In genomic region chr7:105493928-105494325, GRCh38 we compare ENCODE assay signal across 13 cellular contexts. TPM values are rescaled to one million over a fixed set of nuclear protein-coding genes. Genes with fewer than 3 reads are reported as not detected.
DNase-seq lines count a peak whose midpoint lies in the region; ATAC-seq and TF ChIP-seq lines count a peak whose summit lies in the region.
"Had no signal": no experiment of that assay in that cellular context is flagged by ENCODE, and none has a peak within 500 bp of the region (broad histone marks: within the 10 kb centered on the region; RNA-seq: fewer than 3 reads in every experiment).

No MANE protein-coding gene starts in this region.

- H3K4me3 ChIP-seq in fibroblast of the aortic adventitia (ENCODE audit: low read depth, low read length): no peak overlapping the region
- no peak overlapping the region for H3K4me3 ChIP-seq in prostate gland
- H3K4me3 ChIP-seq: mucosa of descending colon, spleen had no signal

- no peak for TF ChIP-seq POLR2A in prostate gland (IDR thresholded peaks at IDR 0.05)
- no peak for TF ChIP-seq POLR2A in erythroblast (IDR thresholded peaks at IDR 0.05; ENCODE audit: low read length)

- no peak overlapping the region for H3K27ac Mint-ChIP-seq in stimulated activated effector memory CD8-positive, alpha-beta T cell treated with anti-CD3 and anti-CD28 coated beads, Interleukin-12 subunit alpha, Interleukin-12 subunit beta, amount 100 ng/mL, for 72 hours
- H3K27ac Mint-ChIP-seq: activated CD4-positive, alpha-beta memory T cell treated with anti-CD3 and anti-CD28 coated beads, Interleukin-2, amount 10 ng/mL, durations not matched to agents 7 days and 5 days; T-helper 1 cell treated with Interleukin-12 subunit alpha and Interleukin-12 subunit beta and Interleukin-4 antibody, amounts not matched to agents 30 μg/mL and 1 μg/mL, for 36 hours had no signal

- no peaks in the 10 kb centered on the region for H3K4me1 Mint-ChIP-seq in stimulated activated effector memory CD8-positive, alpha-beta T cell treated with anti-CD3 and anti-CD28 coated beads, Interleukin-12 subunit alpha, Interleukin-12 subunit beta, amount 100 ng/mL, for 72 hours
- H3K4me1 Mint-ChIP-seq: activated CD4-positive, alpha-beta memory T cell treated with anti-CD3 and anti-CD28 coated beads, Interleukin-2, amount 10 ng/mL, durations not matched to agents 7 days and 5 days had no signal

- no peak for ATAC-seq in GM19328 (IDR thresholded peaks at IDR 0.05; ENCODE audit: unreplicated experiment)
- ATAC-seq in stimulated activated effector memory CD8-positive, alpha-beta T cell treated with anti-CD3 and anti-CD28 coated beads, Interleukin-12 subunit alpha, Interleukin-12 subunit beta, amount 100 ng/mL, for 72 hours: no peak
- ATAC-seq: mucosa of descending colon had no signal

- no peaks in the 10 kb centered on the region for H3K36me3 ChIP-seq in prostate gland
- H3K36me3 ChIP-seq: spleen had no signal

- no peak overlapping the region for H3K27ac ChIP-seq in prostate gland
- H3K27ac ChIP-seq: KMS-11, spleen had no signal

- DNase-seq in Daoy (ENCODE audit: low read depth) (peak; percentile 85), SW480 (ENCODE audit: low spot score) (peak; percentile 27), fibroblast of the aortic adventitia (ENCODE audit: low read depth) (peak; percentile 84), prostate gland (ENCODE audit: low spot score) (peak; percentile 50), NCI-H446 treated with DMSO at 0.1 percent for 48 hours (lab: John Stamatoyannopoulos, UW) (no peak), erythroblast (lab: John Stamatoyannopoulos, UW) (no peak)
- no peak for DNase-seq in stimulated activated effector memory CD8-positive, alpha-beta T cell treated with anti-CD3 and anti-CD28 coated beads, Interleukin-12 subunit alpha, Interleukin-12 subunit beta, amount 100 ng/mL, for 72 hours (ENCODE audit: low spot score in 2 of 2)
- DNase-seq: activated CD4-positive, alpha-beta memory T cell treated with anti-CD3 and anti-CD28 coated beads, Interleukin-2, amount 10 ng/mL, durations not matched to agents 7 days and 5 days; mucosa of descending colon; spleen had no signal

- H3K4me1 ChIP-seq in prostate gland (replicated peaks): no peaks in the 10 kb centered on the region
- H3K4me1 ChIP-seq: spleen had no signal

- TF ChIP-seq CTCF in fibroblast of the aortic adventitia (IDR thresholded peaks at IDR 0.05; ENCODE audit: insufficient read depth, low read length) (no peak), prostate gland (IDR thresholded peaks at IDR 0.05) (no peak)

- H3K36me3 Mint-ChIP-seq in stimulated activated effector memory CD8-positive, alpha-beta T cell treated with anti-CD3 and anti-CD28 coated beads, Interleukin-12 subunit alpha, Interleukin-12 subunit beta, amount 100 ng/mL, for 72 hours: peaks cover 20% of the 10 kb centered on the region

- H3K9me3 ChIP-seq in prostate gland: no peaks in the 10 kb centered on the region
- H3K9me3 ChIP-seq: mucosa of descending colon, spleen had no signal

- H3K4me3 Mint-ChIP-seq in stimulated activated effector memory CD8-positive, alpha-beta T cell treated with anti-CD3 and anti-CD28 coated beads, Interleukin-12 subunit alpha, Interleukin-12 subunit beta, amount 100 ng/mL, for 72 hours: no peak overlapping the region
- H3K4me3 Mint-ChIP-seq: activated CD4-positive, alpha-beta memory T cell treated with anti-CD3 and anti-CD28 coated beads, Interleukin-2, amount 10 ng/mL, durations not matched to agents 7 days and 5 days; T-helper 1 cell treated with Interleukin-12 subunit alpha and Interleukin-12 subunit beta and Interleukin-4 antibody, amounts not matched to agents 30 μg/mL and 1 μg/mL, for 36 hours had no signal

- intact Hi-C loops in prostate gland (cut with DNase I): no loop called here

- no peaks in the 10 kb centered on the region for H3K27me3 ChIP-seq in prostate gland (replicated peaks; ENCODE audit: insufficient read depth)
- H3K27me3 ChIP-seq: spleen had no signal

- no peaks in the 10 kb centered on the region for H3K9me3 Mint-ChIP-seq in stimulated activated effector memory CD8-positive, alpha-beta T cell treated with anti-CD3 and anti-CD28 coated beads, Interleukin-12 subunit alpha, Interleukin-12 subunit beta, amount 100 ng/mL, for 72 hours
- H3K9me3 Mint-ChIP-seq: activated CD4-positive, alpha-beta memory T cell treated with anti-CD3 and anti-CD28 coated beads, Interleukin-2, amount 10 ng/mL, durations not matched to agents 7 days and 5 days; T-helper 1 cell treated with Interleukin-12 subunit alpha and Interleukin-12 subunit beta and Interleukin-4 antibody, amounts not matched to agents 30 μg/mL and 1 μg/mL, for 36 hours had no signal

- WGBS in prostate gland: 41% methylated on average over 5 of the region's 5 CpGs

RNA-seq across cellular contexts. Expression of gene PUS7, which starts 28.1 kb away (rescaled TPM):
- total RNA-seq in Daoy (2014; rRNA removed; shearing (Covaris generic)): 61.0 and 65.1 TPM in 2 replicates
- total RNA-seq in fibroblast of the aortic adventitia (ENCODE audit: low replicate concordance) (5.8 and 22.8 TPM in 2 replicates), prostate gland (10 to 100 TPM in 1 of 2 donors, 1 to 10 TPM in 1; 9.6 to 10.4 TPM)

RNA-seq across cellular contexts. Expression of gene RINT1, which starts 38.1 kb away (rescaled TPM):
- 24.9 and 30.0 TPM in 2 replicates for total RNA-seq in Daoy (2014; rRNA removed; shearing (Covaris generic))
- total RNA-seq in fibroblast of the aortic adventitia (ENCODE audit: low replicate concordance): 10.2 and 18.1 TPM in 2 replicates
- total RNA-seq in prostate gland: 10 to 100 TPM; 12.6 to 17.4 TPM

Comparison
In these comparisons a context has a peak if more than half of its experiments do, and no peak if none do; other contexts are left out.
1. DNase-seq: peak in Daoy (single experiment), SW480 (single experiment), fibroblast of the aortic adventitia (single experiment) and prostate gland (single experiment); none in NCI-H446 treated with DMSO at 0.1 percent for 48 hours (single experiment), stimulated activated effector memory CD8-positive, alpha-beta T cell treated with anti-CD3 and anti-CD28 coated beads, Interleukin-12 subunit alpha, Interleukin-12 subunit beta, amount 100 ng/mL, for 72 hours (0 of 2) and erythroblast (0 of 2).